9 cellular contexts compared by ENCODE assay signal in genomic region chr19:12939292-12939606, GRCh38. TPM values are rescaled to one million over a fixed set of nuclear protein-coding genes. Genes with fewer than 3 reads are reported as not detected.
DNase-seq lines count a peak whose midpoint lies in the region; FAIRE-seq and TF ChIP-seq lines count a peak whose summit lies in the region.
"Had no signal": no experiment of that assay in that cellular context is flagged by ENCODE, and none has a peak within 500 bp of the region (broad histone marks: within the 10 kb centered on the region; RNA-seq: fewer than 3 reads in every experiment).

No MANE protein-coding gene starts in this region.

- H3K4me1 Mint-ChIP-seq in osteocyte (ENCODE audit: unreplicated experiment): peaks cover 30% of the 10 kb centered on the region

- TF ChIP-seq CTCF in fibroblast of villous mesenchyme (IDR thresholded peaks at IDR 0.05; ENCODE audit: insufficient read depth, low read depth, low read length): no peak
- TF ChIP-seq CTCF in osteocyte (IDR thresholded peaks at IDR 0.05): no peak

- H3K27ac Mint-ChIP-seq in osteocyte (ENCODE audit: unreplicated experiment): peak overlapping the region; percentile 90

- H3K36me3 Mint-ChIP-seq in osteocyte (ENCODE audit: unreplicated experiment): peaks cover 39% of the 10 kb centered on the region

- H3K27me3 Mint-ChIP-seq in osteocyte (ENCODE audit: unreplicated experiment): no peaks in the 10 kb centered on the region

- peak overlapping the region; percentile 90 for H3K4me3 Mint-ChIP-seq in osteocyte (ENCODE audit: unreplicated experiment)

- DNase-seq in DMS 273 (lab: John Stamatoyannopoulos, UW; ENCODE audit: unreplicated experiment) (peak; percentile 64), DMS 273 treated with DMSO at 0.1 percent for 48 hours (lab: John Stamatoyannopoulos, UW) (no peak), fibroblast of villous mesenchyme (ENCODE audit: low read depth) (peak; percentile 60), osteocyte (ENCODE audit: extremely low spot score, unreplicated experiment) (no peak), NCI-H345 treated with DMSO at 0.1 percent for 48 hours (lab: John Stamatoyannopoulos, UW; ENCODE audit: unreplicated experiment) (no peak), HTR-8/SVneo (ENCODE audit: insufficient read length, low spot score) (no peak), cerebellum (ENCODE audit: low spot score) (no peak)
- DNase-seq in activated T-cell treated with anti-CD3 and anti-CD28 coated beads, Interleukin-2, amount 50 U/mL, for 1 hour: peak; percentile 42

- no peaks in the 10 kb centered on the region for H3K9me3 Mint-ChIP-seq in osteocyte (ENCODE audit: unreplicated experiment)

- peak overlapping the region; percentile 92 for H3K4me3 ChIP-seq in fibroblast of villous mesenchyme (ENCODE audit: low read depth, low read length)

- no peak for FAIRE-seq in HTR-8/SVneo (lab: Jason Lieb, UNC)
- FAIRE-seq: A204.1 had no signal

RNA-seq across cellular contexts. Expression of gene CALR, which starts 0.8 kb away (rescaled TPM):
- total RNA-seq in fibroblast of villous mesenchyme: 2,107 and 2,588 TPM in 2 replicates
- total RNA-seq in osteocyte: 1,241 and 1,304 TPM in 2 replicates
- total RNA-seq in cerebellum: 215 TPM

RNA-seq across cellular contexts. Expression of gene FARSA, which starts 5.7 kb away (rescaled TPM):
- total RNA-seq in fibroblast of villous mesenchyme: 65.2 and 70.2 TPM in 2 replicates
- 55.6 and 60.3 TPM in 2 replicates for total RNA-seq in osteocyte
- 42.3 TPM for total RNA-seq in cerebellum

RNA-seq across cellular contexts. Expression of gene RAD23A, which starts 6.4 kb away (rescaled TPM):
- total RNA-seq in fibroblast of villous mesenchyme (91.1 and 92.8 TPM in 2 replicates), osteocyte (81.4 and 83.1 TPM in 2 replicates), cerebellum (24.1 TPM)

RNA-seq across cellular contexts. Expression of gene GADD45GIP1, which starts 17.8 kb away (rescaled TPM):
- 18.6 and 24.8 TPM in 2 replicates for total RNA-seq in fibroblast of villous mesenchyme
- total RNA-seq in osteocyte: 24.0 and 24.6 TPM in 2 replicates
- total RNA-seq in cerebellum: 7.2 TPM

RNA-seq across cellular contexts. Expression of gene SYCE2, which starts 20.2 kb away (rescaled TPM):
- under 0.01 TPM in 2 replicates for total RNA-seq in fibroblast of villous mesenchyme
- not detected in 2 replicates for total RNA-seq in osteocyte
- 0.27 TPM for total RNA-seq in cerebellum

Comparison
In these comparisons a context has a peak if more than half of its experiments do, and no peak if none do; other contexts are left out.
1. DNase-seq: peak in DMS 273 (single experiment), activated T-cell treated with anti-CD3 and anti-CD28 coated beads, Interleukin-2, amount 50 U/mL, for 1 hour (single experiment) and fibroblast of villous mesenchyme (single experiment); none in DMS 273 treated with DMSO at 0.1 percent for 48 hours (single experiment), osteocyte (single experiment), NCI-H345 treated with DMSO at 0.1 percent for 48 hours (single experiment), HTR-8/SVneo (single experiment) and cerebellum (single experiment).